Comparison of ENCODE assay signal across 10 cellular contexts in the genomic region with DNA sequence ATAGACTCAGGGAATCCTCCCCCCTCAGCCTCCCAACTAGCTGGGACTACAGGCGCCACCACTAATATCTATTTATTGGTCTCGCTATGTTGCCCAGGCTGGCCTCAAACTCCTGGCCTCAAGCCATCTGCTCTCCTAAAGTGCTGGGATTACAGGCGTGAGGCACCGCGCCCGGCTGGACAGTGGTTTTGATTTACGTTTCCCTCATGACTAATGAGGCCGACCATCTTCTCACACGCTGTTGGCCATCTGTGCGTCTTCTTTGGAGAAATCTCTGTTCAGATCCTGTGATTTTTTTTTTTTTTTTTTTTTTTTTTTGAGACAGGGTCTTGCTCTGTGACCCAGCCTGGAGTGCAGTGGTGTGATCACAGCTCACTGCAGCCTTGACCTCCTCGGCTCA. TPM values are rescaled to one million over a fixed set of nuclear protein-coding genes. Genes with fewer than 3 reads are reported as not detected.
DNase-seq lines count a peak whose midpoint lies in the region; ATAC-seq and TF ChIP-seq lines count a peak whose summit lies in the region.
"Not testable (repeated sequence)": the region's sequence is repeated elsewhere in the genome, so short reads cannot be mapped to it uniquely, and the experiment has no call there.
"Had no signal": no experiment of that assay in that cellular context is flagged by ENCODE, and none has a peak within 500 bp of the region (broad histone marks: within the 10 kb centered on the region; RNA-seq: fewer than 3 reads in every experiment).

No MANE protein-coding gene starts in this region.

- 0 out of 2 replicates have a peak, but pooled peaks have one; percentile 1 for ATAC-seq in Panc1
- not testable (repeated sequence) for ATAC-seq in activated CD8-positive, alpha-beta memory T cell treated with anti-CD3 and anti-CD28 coated beads, Interleukin-2, amount 10 ng/mL, durations not matched to agents 7 days and 5 days
- ATAC-seq in gastrocnemius medialis: peak; percentile 36 to 37

- H3K9me2 ChIP-seq in DOHH2 (replicated peaks; ENCODE audit: control insufficient read depth, low read length): not testable (repeated sequence)

- H3K27ac Mint-ChIP-seq in activated CD8-positive, alpha-beta memory T cell treated with anti-CD3 and anti-CD28 coated beads, Interleukin-2, amount 10 ng/mL, durations not matched to agents 7 days and 5 days: peak overlapping the region; percentile 89
- peak overlapping the region; percentile 97 for H3K27ac Mint-ChIP-seq in glutamatergic neuron (ENCODE audit: unreplicated experiment)

- TF ChIP-seq CTCF in 22Rv1 (IDR thresholded peaks at IDR 0.05); DOHH2 (IDR thresholded peaks at IDR 0.05; ENCODE audit: low read depth, low read length, poor library complexity, severe bottlenecking); Panc1 (IDR thresholded peaks at IDR 0.05); epithelial cell of esophagus (IDR thresholded peaks at IDR 0.05; ENCODE audit: insufficient read depth, low read depth, low read length, missing control alignments); glutamatergic neuron (IDR thresholded peaks at IDR 0.05; ENCODE audit: partially characterized antibody, unreplicated experiment); gastrocnemius medialis (IDR thresholded peaks at IDR 0.05 in 4 of 5, conservative IDR thresholded peaks at IDR 0.05 in 1 of 5): not testable (repeated sequence)

- not testable (repeated sequence) for H3K4me3 Mint-ChIP-seq in activated CD8-positive, alpha-beta memory T cell treated with anti-CD3 and anti-CD28 coated beads, Interleukin-2, amount 10 ng/mL, durations not matched to agents 7 days and 5 days
- H3K4me3 Mint-ChIP-seq in glutamatergic neuron (ENCODE audit: unreplicated experiment): peak overlapping the region; percentile 81

- peaks cover 29% of the 10 kb centered on the region for H3K4me1 ChIP-seq in DOHH2 (ENCODE audit: control insufficient read depth, low read length)
- peaks cover 29% of the 10 kb centered on the region for H3K4me1 ChIP-seq in Panc1 (ENCODE audit: control insufficient read depth, insufficient read depth, low read length)
- H3K4me1 ChIP-seq in gastrocnemius medialis: peaks cover 52 to 78% of the 10 kb centered on the region in 2 donors

- H3K4me3 ChIP-seq in DOHH2 (ENCODE audit: low read length): peak overlapping the region; percentile 71; the same call in 1 of the 2 replicates
- peak overlapping the region; percentile 18 to 44; a peak in 2 of 4 replicates for H3K4me3 ChIP-seq in Panc1 (ENCODE audit: low read depth in 2 of 2, low read length in 2 of 2)
- not testable (repeated sequence) for H3K4me3 ChIP-seq in epithelial cell of esophagus (ENCODE audit: low read length); gastrocnemius medialis

- peaks cover 29% of the 10 kb centered on the region for H3K79me2 ChIP-seq in DOHH2 (ENCODE audit: control insufficient read depth, low read length)

- H3K27me3 Mint-ChIP-seq in activated CD8-positive, alpha-beta memory T cell treated with anti-CD3 and anti-CD28 coated beads, Interleukin-2, amount 10 ng/mL, durations not matched to agents 7 days and 5 days; glutamatergic neuron (ENCODE audit: unreplicated experiment): not testable (repeated sequence)

- not testable (repeated sequence) for BruUV-seq in Panc1 (replicated peaks; lab: Mats Ljungman, UMichigan)

- TF ChIP-seq POLR2A in gastrocnemius medialis (IDR thresholded peaks at IDR 0.05): not testable (repeated sequence)

- not testable (repeated sequence) for H3K36me3 Mint-ChIP-seq in activated CD8-positive, alpha-beta memory T cell treated with anti-CD3 and anti-CD28 coated beads, Interleukin-2, amount 10 ng/mL, durations not matched to agents 7 days and 5 days; glutamatergic neuron (ENCODE audit: unreplicated experiment)

- peak overlapping the region; percentile 88; the same call in 1 of the 2 replicates for H3K4me2 ChIP-seq in DOHH2 (ENCODE audit: low read length)

- DNase-seq in M059J (ENCODE audit: low read depth) (peak; percentile 75), epithelial cell of esophagus (ENCODE audit: low read depth) (peak; percentile 18), glutamatergic neuron (peak; percentile 63), gastrocnemius medialis (peak in 1 of 2 donors; percentile 81)
- DNase-seq in Panc1 (ENCODE audit: low read depth, low spot score); activated CD8-positive, alpha-beta memory T cell treated with anti-CD3 and anti-CD28 coated beads, Interleukin-2, amount 10 ng/mL, durations not matched to agents 7 days and 5 days: not testable (repeated sequence)

- intact Hi-C loops in Panc1 (cut with micrococcal nuclease; ENCODE audit: unreplicated experiment); gastrocnemius medialis (cut with DNase I; ENCODE audit: low total_unique reads): not testable (repeated sequence)

- not testable (repeated sequence) for H3K9me3 Mint-ChIP-seq in activated CD8-positive, alpha-beta memory T cell treated with anti-CD3 and anti-CD28 coated beads, Interleukin-2, amount 10 ng/mL, durations not matched to agents 7 days and 5 days (ENCODE audit: low read depth); glutamatergic neuron (ENCODE audit: unreplicated experiment)

- H3K27ac ChIP-seq in 22Rv1 (peak overlapping the region; percentile 82; the same call in 1 of the 2 replicates), DOHH2 (ENCODE audit: low read depth, low read length) (peak overlapping the region; percentile 84), Panc1 (ENCODE audit: low read length) (peak overlapping the region; percentile 82), gastrocnemius medialis (peak overlapping the region; percentile 81 to 91 (median 85))

- POLR2A ChIA-PET in Panc1 (lab: Charles Lee): interaction anchor here (0.7 kb wide), 1 partner anchor 163 kb away, joined by 17 read pairs; no protein-coding TSS in a partner anchor

- in situ Hi-C loops in Panc1 (cut with HindIII; ENCODE audit: low pct_unique_long_range_greater_than_20kb, low sequenced_read_pairs); gastrocnemius medialis (cut with MboI; ENCODE audit: low sequenced_read_pairs in 4 of 4): not testable (repeated sequence)

- H3K36me3 ChIP-seq in DOHH2 (ENCODE audit: control insufficient read depth, low read length); Panc1 (ENCODE audit: control insufficient read depth, insufficient read depth, low read length); gastrocnemius medialis: not testable (repeated sequence)

- H3K27me3 ChIP-seq in DOHH2 (ENCODE audit: control insufficient read depth, low read length); Panc1 (ENCODE audit: control insufficient read depth, insufficient read depth, low read length); gastrocnemius medialis: not testable (repeated sequence)

- not testable (repeated sequence) for H3K4me1 Mint-ChIP-seq in activated CD8-positive, alpha-beta memory T cell treated with anti-CD3 and anti-CD28 coated beads, Interleukin-2, amount 10 ng/mL, durations not matched to agents 7 days and 5 days
- H3K4me1 Mint-ChIP-seq in glutamatergic neuron (ENCODE audit: low read depth, unreplicated experiment): peaks cover 13% of the 10 kb centered on the region

- H3F3A ChIP-seq in DOHH2 (ENCODE audit: control insufficient read depth, insufficient read depth): not testable (repeated sequence)

- H4K20me1 ChIP-seq in DOHH2 (ENCODE audit: control insufficient read depth, insufficient read depth, low read depth, low read length): not testable (repeated sequence)

- CTCF ChIA-PET in Panc1 (lab: Charles Lee): interaction anchor here (0.6 kb wide), 1 partner anchor 22 kb away, joined by 8 read pairs; no protein-coding TSS in a partner anchor
- CTCF ChIA-PET in activated CD8-positive, alpha-beta memory T cell treated with anti-CD3 and anti-CD28 coated beads, Interleukin-2, amount 10 ng/mL, durations not matched to agents 7 days and 5 days (lab: Charles Lee): interaction anchor here (1.1 kb wide), 1 partner anchor 11 kb away, joined by 4 read pairs; no protein-coding TSS in a partner anchor

- H3K9me3 ChIP-seq in DOHH2 (ENCODE audit: control insufficient read depth, insufficient read depth, low read length); Panc1 (ENCODE audit: control insufficient read depth, insufficient read depth, low read depth, low read length); gastrocnemius medialis: not testable (repeated sequence)

RNA-seq across cellular contexts. Expression of a gene that starts 6.4 kb away (rescaled TPM):
- 12.9 and 56.0 TPM in 2 replicates for total RNA-seq in M059J (2014; rRNA removed; shearing (Covaris generic))
- total RNA-seq in Panc1 (2021; ENCODE audit: unreplicated experiment) (279 TPM), glutamatergic neuron (ENCODE audit: unreplicated experiment) (628 TPM), gastrocnemius medialis (100 to 1,000 TPM; 168 to 376 (median 339) TPM)
- 412 TPM for polyA plus RNA-seq in Panc1 (2012; ENCODE audit: insufficient read length)
- 100 to 1,000 TPM in 1 of 2 experiments, 10 to 100 TPM in 1; 60.1 to 100 TPM for total RNA-seq in activated CD8-positive, alpha-beta memory T cell treated with anti-CD3 and anti-CD28 coated beads, Interleukin-2, amount 10 ng/mL, durations not matched to agents 7 days and 5 days

RNA-seq across cellular contexts. Expression of a gene that starts 19.2 kb away (rescaled TPM):
- 2.1 and 3.8 TPM in 2 replicates for total RNA-seq in M059J (2014; rRNA removed; shearing (Covaris generic))
- total RNA-seq in Panc1 (2021; ENCODE audit: unreplicated experiment) (92.2 TPM), glutamatergic neuron (ENCODE audit: unreplicated experiment) (292 TPM), gastrocnemius medialis (1 to 10 TPM in 2 of 4 donors, not detected in 2; 1.3 to 4.2 TPM)
- 136 TPM for polyA plus RNA-seq in Panc1 (2012; ENCODE audit: insufficient read length)
- total RNA-seq in activated CD8-positive, alpha-beta memory T cell treated with anti-CD3 and anti-CD28 coated beads, Interleukin-2, amount 10 ng/mL, durations not matched to agents 7 days and 5 days: under 1 TPM; 0.68 to 0.70 TPM
- total RNA-seq: activated B cell treated with CpG ODN at 0.5 μM for 24 hours, thoracic aorta had no signal

RNA-seq across cellular contexts. Expression of a gene that starts 26.3 kb away (rescaled TPM):
- 69.0 and 92.8 TPM in 2 replicates for total RNA-seq in M059J (2014; rRNA removed; shearing (Covaris generic))
- total RNA-seq in Panc1 (2021; ENCODE audit: unreplicated experiment): 108 TPM
- 116 TPM for polyA plus RNA-seq in Panc1 (2012; ENCODE audit: insufficient read length)
- 10 to 100 TPM; 59.5 to 72.9 TPM for total RNA-seq in activated CD8-positive, alpha-beta memory T cell treated with anti-CD3 and anti-CD28 coated beads, Interleukin-2, amount 10 ng/mL, durations not matched to agents 7 days and 5 days
- total RNA-seq in glutamatergic neuron (ENCODE audit: unreplicated experiment): 74.8 TPM
- total RNA-seq in gastrocnemius medialis: 10 to 100 TPM; 39.5 to 71.4 (median 55.9) TPM

Comparison
In these comparisons a context has a peak if more than half of its experiments do, and no peak if none do; other contexts are left out.
1. RNA of a gene that starts 19.2 kb away (total RNA-seq): 292 TPM in glutamatergic neuron (single experiment) and 92.2 TPM in Panc1 (single experiment); 2.1 to 3.8 TPM in M059J, 1.3 to 4.2 TPM in gastrocnemius medialis and 0.68 to 0.70 TPM in activated CD8-positive, alpha-beta memory T cell treated with anti-CD3 and anti-CD28 coated beads, Interleukin-2, amount 10 ng/mL, durations not matched to agents 7 days and 5 days; every median in the first group is over 10 times any median in the second.
2. Peak in every context shown above with its lines, with median percentiles within 50 percentile points of each other: H3K27ac ChIP-seq.